ENCODE assay signal across 11 cellular contexts in genomic region chr7:149599636-149600206, GRCh38.
DNase-seq lines count a peak whose midpoint lies in the region; ATAC-seq and TF ChIP-seq lines count a peak whose summit lies in the region.
"Had no signal": no experiment of that assay in that cellular context is flagged by ENCODE, and none has a peak within 500 bp of the region (broad histone marks: within the 10 kb centered on the region; RNA-seq: fewer than 3 reads in every experiment).

No MANE protein-coding gene starts in this region.

- H3K27me3 Mint-ChIP-seq in central memory CD8-positive, alpha-beta T cell, result no peaks in the 10 kb centered on the region

- H3K36me3 ChIP-seq in transverse colon, result peaks cover 0 to 11% (median 5%) of the 10 kb centered on the region in 4 donors

- peak; percentile 32 for DNase-seq in GM10266 (ENCODE audit: extremely low spot score)
- no peak for DNase-seq in central memory CD8-positive, alpha-beta T cell (ENCODE audit: low spot score in 2 of 2)
- no peak for DNase-seq in head of caudate nucleus
- no peak for DNase-seq in NCI-H1105 treated with DMSO at 0.1 percent for 48 hours (lab: John Stamatoyannopoulos, UW)
- no peak for DNase-seq in NCI-H446 (lab: John Stamatoyannopoulos, UW)
- DNase-seq in transverse colon, result no peak
- DNase-seq: activated CD4-positive, alpha-beta T cell treated with anti-CD3 and anti-CD28 coated beads for 4 hours; NCI-H510A had no signal

- ATAC-seq in GM19395 (IDR thresholded peaks at IDR 0.05; ENCODE audit: unreplicated experiment), result peak; percentile 43
- peak; percentile 28 for ATAC-seq in HG03565 (IDR thresholded peaks at IDR 0.05; ENCODE audit: unreplicated experiment)
- ATAC-seq in central memory CD8-positive, alpha-beta T cell (replicated peaks; ENCODE audit: extremely low read depth, poor library complexity, severe bottlenecking), result no peak

- peaks cover 26% of the 10 kb centered on the region for H3K36me3 Mint-ChIP-seq in central memory CD8-positive, alpha-beta T cell (ENCODE audit: insufficient read depth)

- H3K4me1 ChIP-seq in transverse colon, result no peaks in the 10 kb centered on the region
- H3K4me1 ChIP-seq: parathyroid adenoma had no signal

- TF ChIP-seq CTCF in GM10266 (IDR thresholded peaks at IDR 0.05; ENCODE audit: control insufficient read depth, insufficient read depth, low read depth, missing control alignments), result no peak
- TF ChIP-seq CTCF in transverse colon (IDR thresholded peaks at IDR 0.05), result no peak

- H3K27ac Mint-ChIP-seq in central memory CD8-positive, alpha-beta T cell (ENCODE audit: low read depth), result peak overlapping the region; percentile 79

- no peaks in the 10 kb centered on the region for H3K9me3 Mint-ChIP-seq in central memory CD8-positive, alpha-beta T cell

- no peak overlapping the region for H3K27ac ChIP-seq in transverse colon
- H3K27ac ChIP-seq: parathyroid adenoma had no signal

- 61 to 82% methylated on average over 4 to 7 of the region's 7 CpGs for WGBS in transverse colon (ENCODE audit: low coverage in 1 of 2), 2 donors

- H3K9me3 ChIP-seq in transverse colon, result no peaks in the 10 kb centered on the region

- no peak overlapping the region for H3K4me3 ChIP-seq in transverse colon

- no peak for TF ChIP-seq POLR2A in transverse colon (IDR thresholded peaks at IDR 0.05)

- peaks cover 39% of the 10 kb centered on the region for H3K4me1 Mint-ChIP-seq in central memory CD8-positive, alpha-beta T cell

- peak overlapping the region; percentile 52 for H3K4me3 Mint-ChIP-seq in central memory CD8-positive, alpha-beta T cell

- TF ChIP-seq EP300 in transverse colon (IDR thresholded peaks at IDR 0.05; ENCODE audit: low read depth), result no peak

- in situ Hi-C loops in transverse colon (cut with MboI; ENCODE audit: low pct_ligation_motif_present in 1 of 4, low pct_unique_long_range_greater_than_20kb in 1 of 4, low sequenced_read_pairs in 3 of 4), result no loop called here

- H3K27me3 ChIP-seq in transverse colon, result no peaks in the 10 kb centered on the region

- intact Hi-C loops in head of caudate nucleus (cut with DNase I), result no loop called here
- intact Hi-C loops in transverse colon (cut with DNase I; ENCODE audit: low total_unique reads), result no loop called here
